Comparison of ENCODE assay signal across 11 cellular contexts in genomic region chr2:231489990-231490389, GRCh38. TPM values are rescaled to one million over a fixed set of nuclear protein-coding genes. Genes with fewer than 3 reads are reported as not detected.
A peak's percentile ranks its signal among the peaks of the same experiment; 100 is the strongest.
DNase-seq lines count a peak whose midpoint lies in the region; ATAC-seq, FAIRE-seq and TF ChIP-seq lines count a peak whose summit lies in the region.
"Had no signal": no experiment of that assay in that cellular context is flagged by ENCODE, and none has a peak within 500 bp of the region (broad histone marks: within the 10 kb centered on the region; RNA-seq: fewer than 3 reads in every experiment).

No MANE protein-coding gene starts in this region.

- H3K27me3 ChIP-seq in mammary epithelial cell (ENCODE audit: insufficient read depth, low read length) (no peaks in the 10 kb centered on the region), endothelial cell of umbilical vein (ENCODE audit: control insufficient read depth in 2 of 2, insufficient read depth in 2 of 2, low read length in 2 of 2) (peaks cover 0 to 3% of the 10 kb centered on the region in 2 experiments), Karpas-422 (ENCODE audit: low read length) (no peaks in the 10 kb centered on the region), suprapubic skin (no peaks in the 10 kb centered on the region)
- H3K27me3 ChIP-seq: hepatocyte had no signal

- H3K4me3 ChIP-seq in mammary epithelial cell (replicated peaks in 1 of 3; ENCODE audit: insufficient read depth in 1 of 3, low read depth in 2 of 3, low read length in 3 of 3): no peak overlapping the region
- no peak overlapping the region for H3K4me3 ChIP-seq in OCI-LY7 (ENCODE audit: low read depth, low read length, poor library complexity, severe bottlenecking)
- no peak overlapping the region for H3K4me3 ChIP-seq in endothelial cell of umbilical vein (replicated peaks in 1 of 3; ENCODE audit: insufficient read depth in 1 of 3, low read depth in 1 of 3, low read length in 3 of 3)
- H3K4me3 ChIP-seq in Karpas-422 (ENCODE audit: low read length): no peak overlapping the region
- H3K4me3 ChIP-seq in suprapubic skin: no peak overlapping the region
- H3K4me3 ChIP-seq: hepatocyte had no signal

- TF ChIP-seq POLR2A in endothelial cell of umbilical vein (IDR thresholded peaks at IDR 0.05; ENCODE audit: low read depth, low read length): no peak
- no peak for TF ChIP-seq POLR2A in suprapubic skin (IDR thresholded peaks at IDR 0.05)

- no peaks in the 10 kb centered on the region for H3K4me1 ChIP-seq in mammary epithelial cell (ENCODE audit: insufficient read depth, low read length)
- H3K4me1 ChIP-seq in OCI-LY7 (ENCODE audit: insufficient read depth, low read length, poor library complexity, severe bottlenecking): no peaks in the 10 kb centered on the region
- H3K4me1 ChIP-seq in endothelial cell of umbilical vein (ENCODE audit: control insufficient read depth, extremely low read depth, insufficient read depth, low read length): no peaks in the 10 kb centered on the region
- H3K4me1 ChIP-seq in Karpas-422 (ENCODE audit: low read length): no peaks in the 10 kb centered on the region
- H3K4me1 ChIP-seq in suprapubic skin: no peaks in the 10 kb centered on the region

- TF ChIP-seq CTCF in MCF 10A (IDR thresholded peaks at IDR 0.05; ENCODE audit: unreplicated experiment) (peak; percentile 31), mammary epithelial cell (conservative IDR thresholded peaks at IDR 0.05 in 1 of 2, IDR thresholded peaks at IDR 0.05 in 1 of 2; ENCODE audit: extremely low read depth in 1 of 2, insufficient read depth in 1 of 2, low read depth in 1 of 2, low read length in 2 of 2) (peak in 1 of 2 donors; percentile 29), OCI-LY7 (conservative IDR thresholded peaks at IDR 0.05; ENCODE audit: low read length) (peak; percentile 68), endothelial cell of umbilical vein (IDR thresholded peaks at IDR 0.05; ENCODE audit: extremely low read depth in 1 of 2, insufficient read depth in 1 of 2, low read depth in 1 of 2, low read length in 2 of 2) (peak; percentile 7 to 17), suprapubic skin (IDR thresholded peaks at IDR 0.05) (peak in 1 of 2 donors; percentile 14)

- H3K27ac ChIP-seq in mammary epithelial cell (ENCODE audit: insufficient read depth, low read depth, low read length): no peak overlapping the region
- no peak overlapping the region for H3K27ac ChIP-seq in OCI-LY7 (ENCODE audit: low read depth, low read length, poor library complexity, severe bottlenecking)
- H3K27ac ChIP-seq in endothelial cell of umbilical vein (ENCODE audit: insufficient read depth, low read depth, low read length): no peak overlapping the region
- H3K27ac ChIP-seq in Karpas-422 (ENCODE audit: low read length): no peak overlapping the region
- no peak overlapping the region for H3K27ac ChIP-seq in suprapubic skin
- H3K27ac ChIP-seq: hepatocyte had no signal

- H3K9ac ChIP-seq in mammary epithelial cell (ENCODE audit: insufficient read depth, low read length) (no peak overlapping the region), endothelial cell of umbilical vein (replicated peaks; ENCODE audit: extremely low read depth, insufficient read depth, low read length) (no peak overlapping the region), Karpas-422 (ENCODE audit: low read length) (no peak overlapping the region)

- in situ Hi-C loops in mammary epithelial cell (cut with MboI; ENCODE audit: low sequenced_read_pairs in 2 of 2): no loop called here

- no peaks in the 10 kb centered on the region for H3K9me1 ChIP-seq in endothelial cell of umbilical vein (replicated peaks; ENCODE audit: control insufficient read depth, extremely low read depth, insufficient read depth, low read length)

- 92% methylated on average over 14 of the region's 14 CpGs for WGBS in mammary epithelial cell (ENCODE audit: low coverage, missing lambda C conversion rate)
- 84% methylated on average over 13 of the region's 14 CpGs for WGBS in suprapubic skin

- no peaks in the 10 kb centered on the region for H4K20me1 ChIP-seq in mammary epithelial cell (ENCODE audit: insufficient read depth, low read length)
- H4K20me1 ChIP-seq in OCI-LY7 (ENCODE audit: insufficient read depth, low read length): no peaks in the 10 kb centered on the region
- no peaks in the 10 kb centered on the region for H4K20me1 ChIP-seq in endothelial cell of umbilical vein (replicated peaks; ENCODE audit: control insufficient read depth, extremely low read depth, insufficient read depth, low read length)
- H4K20me1 ChIP-seq in Karpas-422 (ENCODE audit: insufficient read depth, low read depth, low read length): no peaks in the 10 kb centered on the region

- H3K27ac Mint-ChIP-seq in MCF 10A (ENCODE audit: low read depth, unreplicated experiment): no peak overlapping the region
- H3K27ac Mint-ChIP-seq in stimulated activated naive B cell treated with anti-CD40 and anti-IgM and Interleukin-4, amounts not matched to agents 10 μg/mL and 1 μg/mL and 100 μg/mL, for 72 hours: no peak overlapping the region

- no peak for FAIRE-seq in endothelial cell of umbilical vein (lab: Jason Lieb, UNC)

- no peak for ATAC-seq in stimulated activated naive B cell treated with anti-CD40 and anti-IgM and Interleukin-4, amounts not matched to agents 10 μg/mL and 1 μg/mL and 100 μg/mL, for 72 hours (replicated peaks)

- POLR2A ChIA-PET in MCF 10A (lab: Yijun Ruan, JAX): interaction anchor here (1.6 kb wide), 1 partner anchor 25 kb away, joined by 7 read pairs; the partner anchor contains the start of gene NCL
- POLR2A ChIA-PET in OCI-LY7 (lab: Charles Lee): interaction anchor here (0.6 to 1.4 kb wide), 2 partner anchors 25 to 321 kb away, joined by 3 to 4 read pairs; partner anchors contain the start of gene NCL
- POLR2A ChIA-PET in endothelial cell of umbilical vein (lab: Charles Lee): no interaction called here

- H3K4me3 Mint-ChIP-seq in MCF 10A (ENCODE audit: unreplicated experiment): no peak overlapping the region
- no peak overlapping the region for H3K4me3 Mint-ChIP-seq in stimulated activated naive B cell treated with anti-CD40 and anti-IgM and Interleukin-4, amounts not matched to agents 10 μg/mL and 1 μg/mL and 100 μg/mL, for 72 hours
- H3K4me3 Mint-ChIP-seq: CD4-positive, CD25-positive, alpha-beta regulatory T cell; central memory CD8-positive, alpha-beta T cell had no signal

- H3K27me3 Mint-ChIP-seq in MCF 10A (ENCODE audit: insufficient read depth, unreplicated experiment): no peaks in the 10 kb centered on the region
- peaks cover 0 to 8% of the 10 kb centered on the region in 2 donors for H3K27me3 Mint-ChIP-seq in stimulated activated naive B cell treated with anti-CD40 and anti-IgM and Interleukin-4, amounts not matched to agents 10 μg/mL and 1 μg/mL and 100 μg/mL, for 72 hours
- H3K27me3 Mint-ChIP-seq: central memory CD8-positive, alpha-beta T cell had no signal

- no peaks in the 10 kb centered on the region for H3K4me1 Mint-ChIP-seq in MCF 10A (ENCODE audit: insufficient read depth, unreplicated experiment)
- no peaks in the 10 kb centered on the region for H3K4me1 Mint-ChIP-seq in stimulated activated naive B cell treated with anti-CD40 and anti-IgM and Interleukin-4, amounts not matched to agents 10 μg/mL and 1 μg/mL and 100 μg/mL, for 72 hours

- no peaks in the 10 kb centered on the region for H3K36me3 ChIP-seq in mammary epithelial cell (ENCODE audit: insufficient read depth, low read length)
- H3K36me3 ChIP-seq in OCI-LY7 (ENCODE audit: insufficient read depth, low read length): no peaks in the 10 kb centered on the region
- H3K36me3 ChIP-seq in endothelial cell of umbilical vein (ENCODE audit: control insufficient read depth in 2 of 2, extremely low read depth in 1 of 2, insufficient read depth in 2 of 2, low read length in 2 of 2): no peaks in the 10 kb centered on the region
- no peaks in the 10 kb centered on the region for H3K36me3 ChIP-seq in Karpas-422 (ENCODE audit: insufficient read depth, low read length)
- no peaks in the 10 kb centered on the region for H3K36me3 ChIP-seq in suprapubic skin

- CTCF ChIA-PET in MCF 10A (lab: Yijun Ruan, JAX) (interaction anchor here (0.7 to 3.0 kb wide), 2 partner anchors 8 to 613 kb away, joined by 3 to 24 read pairs; no protein-coding TSS in a partner anchor), mammary epithelial cell (lab: Charles Lee; ENCODE audit: low non-redundant PET) (no interaction called here), OCI-LY7 (lab: Charles Lee; ENCODE audit: unreplicated experiment) (no interaction called here), endothelial cell of umbilical vein (lab: Charles Lee) (interaction anchor here (1.5 kb wide), 1 partner anchor 16 kb away, joined by 5 read pairs; no protein-coding TSS in a partner anchor)

- no peaks in the 10 kb centered on the region for H3K36me3 Mint-ChIP-seq in MCF 10A (ENCODE audit: insufficient read depth, unreplicated experiment)
- H3K36me3 Mint-ChIP-seq in stimulated activated naive B cell treated with anti-CD40 and anti-IgM and Interleukin-4, amounts not matched to agents 10 μg/mL and 1 μg/mL and 100 μg/mL, for 72 hours: peaks cover 0 to 8% of the 10 kb centered on the region in 2 donors

- H3K9me2 ChIP-seq in OCI-LY7 (ENCODE audit: insufficient read depth, low read length): no peaks in the 10 kb centered on the region
- no peaks in the 10 kb centered on the region for H3K9me2 ChIP-seq in Karpas-422 (replicated peaks; ENCODE audit: insufficient read depth, low read length)

- dilution Hi-C loops in mammary epithelial cell (cut with HindIII; ENCODE audit: low sequenced_read_pairs) (no loop called here), endothelial cell of umbilical vein (cut with MboI; ENCODE audit: extremely low pct_ligation_motif_present, low sequenced_read_pairs) (no loop called here)

- H2AFZ ChIP-seq in mammary epithelial cell (ENCODE audit: low read depth, low read length): no peak overlapping the region
- no peak overlapping the region for H2AFZ ChIP-seq in OCI-LY7 (ENCODE audit: low read length)
- H2AFZ ChIP-seq in endothelial cell of umbilical vein (ENCODE audit: low read depth, low read length): no peak overlapping the region
- no peak overlapping the region for H2AFZ ChIP-seq in Karpas-422 (ENCODE audit: low read length)
- H2AFZ ChIP-seq: hepatocyte had no signal

- DNase-seq in MCF 10A (ENCODE audit: unreplicated experiment): no peak
- DNase-seq in mammary epithelial cell: no peak
- no peak for DNase-seq in OCI-LY7 (ENCODE audit: low spot score)
- no peak for DNase-seq in endothelial cell of umbilical vein (ENCODE audit: low read depth, low spot score)
- DNase-seq in stimulated activated naive B cell treated with anti-CD40 and anti-IgM and Interleukin-4, amounts not matched to agents 10 μg/mL and 1 μg/mL and 100 μg/mL, for 72 hours: peak; percentile 46
- no peak for DNase-seq in globus pallidus (ENCODE audit: low spot score)
- DNase-seq in Karpas-422: no peak
- no peak for DNase-seq in suprapubic skin (ENCODE audit: low spot score in 2 of 2)
- DNase-seq: CD4-positive, CD25-positive, alpha-beta regulatory T cell had no signal

- no TSS peak for BruUV-seq in MCF 10A (replicated peaks; lab: Mats Ljungman, UMichigan)
- no TSS peak for BruUV-seq in mammary epithelial cell (replicated peaks; lab: Mats Ljungman, UMichigan)
- no TSS peak for BruUV-seq in OCI-LY7 (replicated peaks; lab: Mats Ljungman, UMichigan)
- BruUV-seq in endothelial cell of umbilical vein (replicated peaks; lab: Mats Ljungman, UMichigan): no TSS peak

- no peak for TF ChIP-seq EP300 in suprapubic skin (IDR thresholded peaks at IDR 0.05)

- no peaks in the 10 kb centered on the region for H3K79me2 ChIP-seq in mammary epithelial cell (ENCODE audit: insufficient read depth, low read length)
- no peaks in the 10 kb centered on the region for H3K79me2 ChIP-seq in OCI-LY7 (ENCODE audit: insufficient read depth, low read depth, low read length)
- H3K79me2 ChIP-seq in endothelial cell of umbilical vein (ENCODE audit: control insufficient read depth, insufficient read depth, low read length): no peaks in the 10 kb centered on the region
- no peaks in the 10 kb centered on the region for H3K79me2 ChIP-seq in Karpas-422 (ENCODE audit: low read length)
- H3K79me2 ChIP-seq: hepatocyte had no signal

- no peak overlapping the region for H3K4me2 ChIP-seq in mammary epithelial cell (ENCODE audit: insufficient read depth, low read depth, low read length)
- H3K4me2 ChIP-seq in OCI-LY7 (ENCODE audit: low read length): no peak overlapping the region
- no peak overlapping the region for H3K4me2 ChIP-seq in endothelial cell of umbilical vein (ENCODE audit: insufficient read depth, low read length)
- H3K4me2 ChIP-seq in Karpas-422 (ENCODE audit: low read depth, low read length, poor library complexity, severe bottlenecking): no peak overlapping the region
- H3K4me2 ChIP-seq: hepatocyte had no signal

- no peaks in the 10 kb centered on the region for H3K9me3 ChIP-seq in mammary epithelial cell (replicated peaks; ENCODE audit: insufficient read depth, low read length)
- no peaks in the 10 kb centered on the region for H3K9me3 ChIP-seq in OCI-LY7 (ENCODE audit: low read length)
- H3K9me3 ChIP-seq in endothelial cell of umbilical vein (replicated peaks; ENCODE audit: control insufficient read depth, insufficient read depth, low read length): no peaks in the 10 kb centered on the region
- no peaks in the 10 kb centered on the region for H3K9me3 ChIP-seq in Karpas-422 (ENCODE audit: low read length)
- no peaks in the 10 kb centered on the region for H3K9me3 ChIP-seq in suprapubic skin

- no peaks in the 10 kb centered on the region for H3K9me3 Mint-ChIP-seq in MCF 10A (ENCODE audit: unreplicated experiment)
- peaks cover 0 to 2% of the 10 kb centered on the region in 2 donors for H3K9me3 Mint-ChIP-seq in stimulated activated naive B cell treated with anti-CD40 and anti-IgM and Interleukin-4, amounts not matched to agents 10 μg/mL and 1 μg/mL and 100 μg/mL, for 72 hours
- H3K9me3 Mint-ChIP-seq: CD4-positive, CD25-positive, alpha-beta regulatory T cell; central memory CD8-positive, alpha-beta T cell had no signal

- intact Hi-C loops in MCF 10A (cut with micrococcal nuclease): no loop called here
- intact Hi-C loops in mammary epithelial cell (cut with micrococcal nuclease): no loop called here
- intact Hi-C loops in OCI-LY7 (cut with micrococcal nuclease; ENCODE audit: unreplicated experiment): no loop called here
- intact Hi-C loops in endothelial cell of umbilical vein (cut with micrococcal nuclease): no loop called here

RNA-seq across cellular contexts. Expression of gene NCL, which starts 25.7 kb away (rescaled TPM):
- 578 and 778 TPM in 2 replicates for total RNA-seq in MCF 10A (2022)
- 100 to 1,000 TPM in 1 of 2 donors, 10 to 100 TPM in 1; 98.0 to 671 TPM for total RNA-seq in mammary epithelial cell
- polyA plus RNA-seq in mammary epithelial cell: 103 TPM
- polyA minus RNA-seq in mammary epithelial cell: 163 TPM
- 255 and 413 TPM in 2 replicates for total RNA-seq in OCI-LY7 (2014; rRNA removed; shearing (Covaris generic))
- 895 and 1,007 TPM in 2 replicates for total RNA-seq in OCI-LY7 (2022)
- total RNA-seq in endothelial cell of umbilical vein: 701 and 708 TPM in 2 replicates
- polyA plus RNA-seq in endothelial cell of umbilical vein: 14.9 and 35.3 TPM in 2 replicates
- 182 and 245 TPM in 2 replicates for polyA plus RNA-seq in endothelial cell of umbilical vein (2011; cell fraction: cytosol; rRNA removed)
- 218 and 255 TPM in 2 replicates for polyA plus RNA-seq in endothelial cell of umbilical vein (2011; cell fraction: nucleus; rRNA removed)
- polyA plus RNA-seq in endothelial cell of umbilical vein (2012): 387 and 534 TPM in 2 replicates
- polyA minus RNA-seq in endothelial cell of umbilical vein: 52.9 and 85.0 TPM in 2 replicates
- 60.8 TPM for polyA minus RNA-seq in endothelial cell of umbilical vein (2011; cell fraction: cytosol; rRNA and poly(A)+ RNA removed)
- polyA minus RNA-seq in endothelial cell of umbilical vein (2011; cell fraction: nucleus; rRNA and poly(A)+ RNA removed): 69.6 and 83.4 TPM in 2 replicates
- 200 and 291 TPM in 2 replicates for total RNA-seq in Karpas-422 (2014; rRNA removed; shearing (Covaris generic); ENCODE audit: low replicate concordance)
- 100 to 1,000 TPM; 142 to 384 (median 205) TPM for total RNA-seq in suprapubic skin

RNA-seq across cellular contexts. Expression of gene NMUR1, which starts 40.3 kb away (rescaled TPM):
- total RNA-seq in MCF 10A (2022): not detected in 2 replicates
- not detected for total RNA-seq in mammary epithelial cell
- not detected for polyA plus RNA-seq in mammary epithelial cell
- polyA minus RNA-seq in mammary epithelial cell: not detected
- total RNA-seq in OCI-LY7 (2014; rRNA removed; shearing (Covaris generic)): not detected in 2 replicates
- not detected in 2 replicates for total RNA-seq in OCI-LY7 (2022)
- not detected in 2 replicates for total RNA-seq in endothelial cell of umbilical vein
- polyA plus RNA-seq in endothelial cell of umbilical vein: 0.02 TPM in 1 of 2 replicates, not detected in the other
- not detected in 2 replicates for polyA plus RNA-seq in endothelial cell of umbilical vein (2011; cell fraction: cytosol; rRNA removed)
- polyA plus RNA-seq in endothelial cell of umbilical vein (2011; cell fraction: nucleus; rRNA removed): not detected in 2 replicates
- polyA plus RNA-seq in endothelial cell of umbilical vein (2012): 0.05 TPM in 1 of 2 replicates, not detected in the other
- polyA minus RNA-seq in endothelial cell of umbilical vein: 0.07 TPM in 1 of 2 replicates, not detected in the other
- polyA minus RNA-seq in endothelial cell of umbilical vein (2011; cell fraction: cytosol; rRNA and poly(A)+ RNA removed): not detected
- polyA minus RNA-seq in endothelial cell of umbilical vein (2011; cell fraction: nucleus; rRNA and poly(A)+ RNA removed): not detected in 2 replicates
- not detected in 2 replicates for total RNA-seq in Karpas-422 (2014; rRNA removed; shearing (Covaris generic); ENCODE audit: low replicate concordance)
- total RNA-seq in suprapubic skin: under 1 TPM in 3 of 4 donors, not detected in 1; 0.15 to 0.31 (median 0.21) TPM

Comparison
In these comparisons a context has a peak if more than half of its experiments do, and no peak if none do; other contexts are left out.
1. CTCF ChIA-PET loops: an anchor here in MCF 10A (0.7 to 3.0 kb wide) and endothelial cell of umbilical vein (1.5 kb wide); none called in mammary epithelial cell and OCI-LY7.